Comparison of ENCODE assay signal across 15 cellular contexts in genomic region chr17:49338883-49339282, GRCh38. TPM values are rescaled to one million over a fixed set of nuclear protein-coding genes. Genes with fewer than 3 reads are reported as not detected.
DNase-seq lines count a peak whose midpoint lies in the region; ATAC-seq and TF ChIP-seq lines count a peak whose summit lies in the region.
"Had no signal": no experiment of that assay in that cellular context is flagged by ENCODE, and none has a peak within 500 bp of the region (broad histone marks: within the 10 kb centered on the region; RNA-seq: fewer than 3 reads in every experiment).

No MANE protein-coding gene starts in this region.

- no peaks in the 10 kb centered on the region for H3K9me3 Mint-ChIP-seq in activated T-cell treated with anti-CD3 and anti-CD28 coated beads, Interleukin-2, amount 50 U/mL, for 72 hours
- no peaks in the 10 kb centered on the region for H3K9me3 Mint-ChIP-seq in activated CD8-positive, alpha-beta T cell treated with anti-CD3 and anti-CD28 coated beads for 36 hours
- no peaks in the 10 kb centered on the region for H3K9me3 Mint-ChIP-seq in stimulated activated naive CD8-positive, alpha-beta T cell treated with anti-CD3 and anti-CD28 coated beads, Interleukin-15, Interleukin-2, amounts not matched to agents 100 ng/mL and 50 ng/mL, for 24 hours

- CTCF ChIA-PET in activated CD8-positive, alpha-beta T cell treated with anti-CD3 and anti-CD28 coated beads for 36 hours (lab: Charles Lee): interaction anchor here (0.6 to 4.0 kb wide), 8 partner anchors 9 to 113 kb away, joined by 3 to 24 read pairs (median 4); no protein-coding TSS in a partner anchor

- TF ChIP-seq CTCF in activated CD8-positive, alpha-beta T cell treated with anti-CD3 and anti-CD28 coated beads for 36 hours (IDR thresholded peaks at IDR 0.05): no peak

- peak in 1 of 2 donors; percentile 24 for DNase-seq in activated T-cell treated with anti-CD3 and anti-CD28 coated beads, Interleukin-2, amount 50 U/mL, for 72 hours
- DNase-seq in activated T-cell treated with anti-CD3 and anti-CD28 coated beads, Interleukin-2, amount 50 U/mL, for 48 hours: no peak
- peak; percentile 59 for DNase-seq in activated CD8-positive, alpha-beta T cell treated with anti-CD3 and anti-CD28 coated beads for 36 hours
- peak; percentile 12 for DNase-seq in left kidney (ENCODE audit: low read depth, low spot score)
- no peak for DNase-seq in NCI-H1092 treated with DMSO at 0.1 percent for 48 hours (lab: John Stamatoyannopoulos, UW)
- no peak for DNase-seq in NCI-H2196 (lab: John Stamatoyannopoulos, UW; ENCODE audit: unreplicated experiment)
- DNase-seq in UCSD-AML1 (lab: John Stamatoyannopoulos, UW; ENCODE audit: unreplicated experiment): no peak
- DNase-seq: Caco-2; effector memory CD4-positive, alpha-beta T cell; hippocampal formation; left colon; NCI-H1930; right cardiac atrium; stimulated activated CD4-positive, alpha-beta T cell treated with anti-CD3 and anti-CD28 coated beads, Interleukin-2, amount 100 ng/mL, for 24 hours had no signal

- peak; percentile 58 to 60 for ATAC-seq in activated T-cell treated with anti-CD3 and anti-CD28 coated beads, Interleukin-2, amount 50 U/mL, for 72 hours (replicated peaks in 1 of 2)
- ATAC-seq in activated CD8-positive, alpha-beta T cell treated with anti-CD3 and anti-CD28 coated beads for 36 hours: peak; percentile 70
- ATAC-seq: left colon had no signal

- H3K27ac Mint-ChIP-seq in activated T-cell treated with anti-CD3 and anti-CD28 coated beads, Interleukin-2, amount 50 U/mL, for 72 hours: peak overlapping the region; percentile 68
- peak overlapping the region; percentile 62 for H3K27ac Mint-ChIP-seq in activated CD8-positive, alpha-beta T cell treated with anti-CD3 and anti-CD28 coated beads for 36 hours
- peak overlapping the region; percentile 90 for H3K27ac Mint-ChIP-seq in stimulated activated naive CD8-positive, alpha-beta T cell treated with anti-CD3 and anti-CD28 coated beads, Interleukin-15, Interleukin-2, amounts not matched to agents 100 ng/mL and 50 ng/mL, for 24 hours

- POLR2A ChIA-PET in activated CD8-positive, alpha-beta T cell treated with anti-CD3 and anti-CD28 coated beads for 36 hours (lab: Charles Lee): interaction anchor here (0.8 to 1.7 kb wide), 8 partner anchors 10 to 147 kb away, joined by 3 to 4 read pairs (median 4); no protein-coding TSS in a partner anchor

- peaks cover 67% of the 10 kb centered on the region for H3K4me1 Mint-ChIP-seq in activated T-cell treated with anti-CD3 and anti-CD28 coated beads, Interleukin-2, amount 50 U/mL, for 72 hours (ENCODE audit: low read depth)
- peaks cover 60% of the 10 kb centered on the region for H3K4me1 Mint-ChIP-seq in activated CD8-positive, alpha-beta T cell treated with anti-CD3 and anti-CD28 coated beads for 36 hours (ENCODE audit: low read depth)
- peaks cover 83% of the 10 kb centered on the region for H3K4me1 Mint-ChIP-seq in stimulated activated naive CD8-positive, alpha-beta T cell treated with anti-CD3 and anti-CD28 coated beads, Interleukin-15, Interleukin-2, amounts not matched to agents 100 ng/mL and 50 ng/mL, for 24 hours (ENCODE audit: low read depth)

- peak overlapping the region; percentile 0 to 70 for H3K4me3 Mint-ChIP-seq in activated T-cell treated with anti-CD3 and anti-CD28 coated beads, Interleukin-2, amount 50 U/mL, for 72 hours
- H3K4me3 Mint-ChIP-seq in activated CD8-positive, alpha-beta T cell treated with anti-CD3 and anti-CD28 coated beads for 36 hours: peak overlapping the region; percentile 7
- H3K4me3 Mint-ChIP-seq in stimulated activated naive CD8-positive, alpha-beta T cell treated with anti-CD3 and anti-CD28 coated beads, Interleukin-15, Interleukin-2, amounts not matched to agents 100 ng/mL and 50 ng/mL, for 24 hours: peak overlapping the region; percentile 44

- peaks cover 0 to 2% of the 10 kb centered on the region in 2 donors for H3K36me3 Mint-ChIP-seq in activated T-cell treated with anti-CD3 and anti-CD28 coated beads, Interleukin-2, amount 50 U/mL, for 72 hours (ENCODE audit: insufficient read depth in 2 of 2)
- H3K36me3 Mint-ChIP-seq in activated CD8-positive, alpha-beta T cell treated with anti-CD3 and anti-CD28 coated beads for 36 hours (ENCODE audit: low read depth): peaks cover 2% of the 10 kb centered on the region
- H3K36me3 Mint-ChIP-seq in stimulated activated naive CD8-positive, alpha-beta T cell treated with anti-CD3 and anti-CD28 coated beads, Interleukin-15, Interleukin-2, amounts not matched to agents 100 ng/mL and 50 ng/mL, for 24 hours (ENCODE audit: low read depth): no peaks in the 10 kb centered on the region

- intact Hi-C loops in activated CD8-positive, alpha-beta T cell treated with anti-CD3 and anti-CD28 coated beads for 36 hours (cut with micrococcal nuclease): no loop called here

- peaks cover 11% of the 10 kb centered on the region for H3K27me3 Mint-ChIP-seq in activated T-cell treated with anti-CD3 and anti-CD28 coated beads, Interleukin-2, amount 50 U/mL, for 72 hours (ENCODE audit: low read depth)
- H3K27me3 Mint-ChIP-seq in activated CD8-positive, alpha-beta T cell treated with anti-CD3 and anti-CD28 coated beads for 36 hours: no peaks in the 10 kb centered on the region
- H3K27me3 Mint-ChIP-seq in stimulated activated naive CD8-positive, alpha-beta T cell treated with anti-CD3 and anti-CD28 coated beads, Interleukin-15, Interleukin-2, amounts not matched to agents 100 ng/mL and 50 ng/mL, for 24 hours: no peaks in the 10 kb centered on the region

RNA-seq across cellular contexts. Expression of gene ZNF652, which starts 23.2 kb away (rescaled TPM):
- 10 to 100 TPM in 1 of 2 donors, 1 to 10 TPM in 1; 8.3 to 13.2 TPM for total RNA-seq in activated T-cell treated with anti-CD3 and anti-CD28 coated beads, Interleukin-2, amount 50 U/mL, for 72 hours
- 1 to 10 TPM; 6.4 to 6.7 TPM for total RNA-seq in activated CD8-positive, alpha-beta T cell treated with anti-CD3 and anti-CD28 coated beads for 36 hours

Comparison
In these comparisons a context has a peak if more than half of its experiments do, and no peak if none do; other contexts are left out.
1. DNase-seq: peak in activated CD8-positive, alpha-beta T cell treated with anti-CD3 and anti-CD28 coated beads for 36 hours (single experiment) and left kidney (single experiment); none in activated T-cell treated with anti-CD3 and anti-CD28 coated beads, Interleukin-2, amount 50 U/mL, for 48 hours (0 of 2), NCI-H1092 treated with DMSO at 0.1 percent for 48 hours (single experiment), NCI-H2196 (single experiment) and UCSD-AML1 (single experiment).
2. Peak in every context shown above with its lines, with median percentiles within 50 percentile points of each other: H3K27ac Mint-ChIP-seq and H3K4me3 Mint-ChIP-seq.